Comparison of ENCODE assay signal across 33 cellular contexts in genomic region chr1:147466543-147466942, GRCh38.
"Had no signal": no experiment of that assay in that cellular context is flagged by ENCODE, and none has a peak within 500 bp of the region (broad histone marks: within the 10 kb centered on the region; RNA-seq: fewer than 3 reads in every experiment).

No MANE protein-coding gene starts in this region.

- DNase-seq: activated effector memory CD4-positive, alpha-beta T cell treated with anti-CD3 and anti-CD28 coated beads, Interleukin-2, amount 50 U/mL, for 16 hours; activated effector memory CD4-positive, alpha-beta T cell treated with Interleukin-2 at 50 U/mL for 16 hours; activated gamma-delta T cell; activated gamma-delta T cell treated with Interleukin-2 at 50 U/mL for 16 hours; activated naive CD4-positive, alpha-beta T cell; activated naive CD4-positive, alpha-beta T cell treated with anti-CD3 and anti-CD28 coated beads for 36 hours; activated naive CD4-positive, alpha-beta T cell treated with anti-CD3 and anti-CD28 coated beads, Interleukin-2, amount 10 ng/mL, durations not matched to agents 7 days and 5 days; activated naive CD4-positive, alpha-beta T cell treated with anti-CD3 and anti-CD28 coated beads, Interleukin-2, amount 50 U/mL, for 16 hours; activated naive CD4-positive, alpha-beta T cell treated with Interleukin-2 at 50 U/mL for 16 hours; activated naive CD8-positive, alpha-beta T cell treated with anti-CD3 and anti-CD28 coated beads for 36 hours; activated naive CD8-positive, alpha-beta T cell treated with anti-CD3 and anti-CD28 coated beads, Interleukin-2, amount 10 ng/mL, durations not matched to agents 7 days and 5 days; activated naive CD8-positive, alpha-beta T cell treated with anti-CD3 and anti-CD28 coated beads, Interleukin-2, amount 50 U/mL, for 24 hours; activated T-cell treated with anti-CD3 and anti-CD28 coated beads, Interleukin-2, amount 50 U/mL, for 24 hours; activated T-cell treated with anti-CD3 and anti-CD28 coated beads, Interleukin-2, amount 50 U/mL, for 4 hours; activated T-cell treated with anti-CD3 and anti-CD28 coated beads, Interleukin-2, amount 50 U/mL, for 48 hours; activated T-cell treated with anti-CD3 and anti-CD28 coated beads, Interleukin-2, amount 50 U/mL, for 72 hours; adrenal gland; amniotic stem cell; amygdala; anterior cingulate cortex; aorta; body of pancreas; brain microvascular endothelial cell; caudate nucleus; central memory CD4-positive, alpha-beta T cell; cerebellar nuclear complex had no signal

- ATAC-seq: activated naive CD4-positive, alpha-beta T cell treated with anti-CD3 and anti-CD28 coated beads, Interleukin-2, amount 50 U/mL, for 72 hours; activated naive CD8-positive, alpha-beta T cell treated with anti-CD3 and anti-CD28 coated beads, Interleukin-2, amount 50 U/mL, for 24 hours; activated T-cell treated with anti-CD3 and anti-CD28 coated beads, Interleukin-2, amount 50 U/mL, for 4 hours; activated T-cell treated with anti-CD3 and anti-CD28 coated beads, Interleukin-2, amount 50 U/mL, for 72 hours; activated T-helper 17 cell treated with anti-CD3 and anti-CD28 coated beads, Interleukin-2, amount 50 U/mL, for 72 hours; body of pancreas had no signal

- FAIRE-seq: astrocyte, bronchial epithelial cell had no signal

- H3K4me3 ChIP-seq: adrenal gland, ascending aorta, body of pancreas, breast epithelium, cardiac muscle cell had no signal

- H3K27ac ChIP-seq: adrenal gland, ascending aorta, body of pancreas, brain microvascular endothelial cell, breast epithelium, cardiac muscle cell had no signal

- H3K9me3 ChIP-seq: adrenal gland, ascending aorta, body of pancreas had no signal

- H3K4me1 ChIP-seq: adrenal gland, ascending aorta, body of pancreas, breast epithelium had no signal

- H3K27me3 ChIP-seq: adrenal gland, ascending aorta, body of pancreas, brain microvascular endothelial cell, cardiac muscle cell had no signal

- H3K36me3 ChIP-seq: adrenal gland, ascending aorta, brain microvascular endothelial cell, breast epithelium, cardiac muscle cell had no signal
